Comparison of ENCODE assay signal across 22 cellular contexts in genomic region chr19:2365201-2365970, GRCh38. TPM values are rescaled to one million over a fixed set of nuclear protein-coding genes. Genes with fewer than 3 reads are reported as not detected.
A peak's percentile ranks its signal among the peaks of the same experiment; 100 is the strongest.
DNase-seq lines count a peak whose midpoint lies in the region; ATAC-seq and TF ChIP-seq lines count a peak whose summit lies in the region.
"Had no signal": no experiment of that assay in that cellular context is flagged by ENCODE, and none has a peak within 500 bp of the region (broad histone marks: within the 10 kb centered on the region; RNA-seq: fewer than 3 reads in every experiment).

No MANE protein-coding gene starts in this region.

- H3K36me3 ChIP-seq in A673 (ENCODE audit: insufficient read depth, low read length, poor library complexity, severe bottlenecking) (no peaks in the 10 kb centered on the region), heart right ventricle (no peaks in the 10 kb centered on the region)

- WGBS in heart right ventricle, 2 donors, result 52 to 57% methylated on average over 10 of the region's 10 CpGs

- H3K27ac Mint-ChIP-seq in IgD-negative memory B cell (peak overlapping the region in 2 of 3 donors; percentile 40 to 53), nephron progenitor cell (peak overlapping the region; percentile 30)

- H3K4me1 ChIP-seq in A673 (ENCODE audit: insufficient read depth, low read length, poor library complexity, severe bottlenecking) (no peaks in the 10 kb centered on the region), heart right ventricle (peaks cover 0 to 3% (median 0%) of the 10 kb centered on the region in 9 donors)

- no peak for TF ChIP-seq CTCF in A673 (conservative IDR thresholded peaks at IDR 0.05; ENCODE audit: low read depth, low read length)
- TF ChIP-seq CTCF in nephron progenitor cell (IDR thresholded peaks at IDR 0.05), result no peak
- TF ChIP-seq CTCF in heart right ventricle (IDR thresholded peaks at IDR 0.05), result no peak

- H3K27me3 ChIP-seq in A673 (replicated peaks; ENCODE audit: insufficient read depth, low read depth, low read length, poor library complexity), result peaks cover 5% of the 10 kb centered on the region
- peaks cover 5 to 74% (median 57%) of the 10 kb centered on the region in 7 donors for H3K27me3 ChIP-seq in heart right ventricle

- peak; percentile 45 for DNase-seq in A673 (ENCODE audit: low spot score)
- peak; percentile 60 to 71 for DNase-seq in dermis microvascular lymphatic vessel endothelial cell (ENCODE audit: low read depth in 2 of 2)
- DNase-seq in nephron progenitor cell, result no peak
- no peak for DNase-seq in DMS79 treated with DMSO at 0.1 percent for 48 hours (lab: John Stamatoyannopoulos, UW)
- no peak for DNase-seq in heart right ventricle
- DNase-seq in DMS53 (lab: John Stamatoyannopoulos, UW), result no peak
- DNase-seq in mucosa of gallbladder (ENCODE audit: low spot score), result no peak
- DNase-seq: DMS79, NCI-H1694 treated with DMSO at 0.1 percent for 48 hours, NCI-H2081 treated with DMSO at 0.1 percent for 48 hours, NCI-H446, NCI-H526 treated with DMSO at 0.1 percent for 48 hours, OCI-M1, T-helper 2 cell had no signal

- CTCF ChIA-PET in A673 (lab: Charles Lee), result interaction anchor here (0.6 kb wide), 2 partner anchors 112 to 480 kb away, joined by 3 to 9 read pairs; partner anchors contain the start of gene ABHD17A

- H3K27ac ChIP-seq in A673 (ENCODE audit: low read depth, low read length, poor library complexity, severe bottlenecking) (no peak overlapping the region), heart right ventricle (no peak overlapping the region)
- H3K27ac ChIP-seq: 22Rv1, C4-2B, SK-N-MC had no signal

- no peak overlapping the region for H3K4me3 Mint-ChIP-seq in IgD-negative memory B cell
- peak overlapping the region; percentile 3 for H3K4me3 Mint-ChIP-seq in nephron progenitor cell

- intact Hi-C loops in A673 (cut with micrococcal nuclease; ENCODE audit: unreplicated experiment), result no loop called here
- intact Hi-C loops in heart right ventricle (cut with DNase I), result no loop called here

- H3K36me3 Mint-ChIP-seq in IgD-negative memory B cell (no peaks in the 10 kb centered on the region), nephron progenitor cell (ENCODE audit: low read depth) (no peaks in the 10 kb centered on the region)

- peaks cover 0 to 12% (median 0%) of the 10 kb centered on the region in 3 donors for H3K9me3 Mint-ChIP-seq in IgD-negative memory B cell
- peaks cover 24% of the 10 kb centered on the region for H3K9me3 Mint-ChIP-seq in nephron progenitor cell

- ATAC-seq in heart right ventricle, result no peak
- ATAC-seq: GM12878, Right ventricle myocardium inferior had no signal

- H3K4me3 ChIP-seq in A673 (ENCODE audit: low read depth, low read length, poor library complexity, severe bottlenecking) (no peak overlapping the region), heart right ventricle (no peak overlapping the region)
- H3K4me3 ChIP-seq: GM12878, SK-N-MC had no signal

- POLR2A ChIA-PET in A673 (lab: Charles Lee; ENCODE audit: low non-redundant PET), result interaction anchor here (0.6 to 0.7 kb wide), 2 partner anchors 10 to 107 kb away, joined by 3 to 7 read pairs; no protein-coding TSS in a partner anchor

- H3K9me3 ChIP-seq in A673 (ENCODE audit: low read depth, low read length, poor library complexity, severe bottlenecking), result no peaks in the 10 kb centered on the region
- H3K9me3 ChIP-seq in heart right ventricle, result peaks cover 0 to 14% (median 0%) of the 10 kb centered on the region in 11 donors

- no TSS peak for BruUV-seq in A673 (replicated peaks; lab: Mats Ljungman, UMichigan)

- H3K27me3 Mint-ChIP-seq in IgD-negative memory B cell (peaks cover 14% of the 10 kb centered on the region), nephron progenitor cell (ENCODE audit: low read depth, poor library complexity) (peaks cover 19% of the 10 kb centered on the region)

- H3K4me1 Mint-ChIP-seq in IgD-negative memory B cell (peaks cover 4 to 6% (median 5%) of the 10 kb centered on the region in 3 donors), nephron progenitor cell (peaks cover 19% of the 10 kb centered on the region)

RNA-seq across cellular contexts. Expression of gene TMPRSS9, which starts 5.3 kb away (rescaled TPM):
- total RNA-seq in A673 (2021) (not detected in 2 replicates), dermis microvascular lymphatic vessel endothelial cell (not detected in 2 replicates), heart right ventricle (not detected), mucosa of gallbladder (not detected)
- polyA plus RNA-seq in IgD-negative memory B cell (not detected), heart right ventricle (under 1 TPM in 1 of 2 donors, not detected in 1; 0.01 TPM)
- total RNA-seq: GM12878, HT1080, M059J, Right ventricle myocardium inferior had no signal

RNA-seq across cellular contexts. Expression of gene SPPL2B, which starts 36.9 kb away (rescaled TPM):
- total RNA-seq in A673 (2021) (86.8 and 94.2 TPM in 2 replicates), dermis microvascular lymphatic vessel endothelial cell (13.9 and 25.8 TPM in 2 replicates), heart right ventricle (10 to 100 TPM; 18.7 to 34.1 (median 21.2) TPM), mucosa of gallbladder (148 TPM)
- polyA plus RNA-seq in IgD-negative memory B cell (20.8 TPM), heart right ventricle (10 to 100 TPM; 17.8 to 69.7 TPM)

RNA-seq across cellular contexts. Expression of gene LSM7, which starts 37.0 kb away (rescaled TPM):
- total RNA-seq in A673 (2021) (137 and 152 TPM in 2 replicates), dermis microvascular lymphatic vessel endothelial cell (90.9 and 94.4 TPM in 2 replicates), heart right ventricle (10 to 100 TPM; 29.0 to 48.6 (median 35.2) TPM), mucosa of gallbladder (79.1 TPM)
- polyA plus RNA-seq in IgD-negative memory B cell (308 TPM), heart right ventricle (100 to 1,000 TPM; 209 to 277 TPM)

RNA-seq across cellular contexts. Expression of gene LINGO3, which starts 57.4 kb away (rescaled TPM):
- not detected in 2 replicates for total RNA-seq in A673 (2021)
- polyA plus RNA-seq in IgD-negative memory B cell, result 14.7 TPM
- total RNA-seq in dermis microvascular lymphatic vessel endothelial cell, result not detected in 2 replicates
- total RNA-seq in heart right ventricle, result not detected
- polyA plus RNA-seq in heart right ventricle, result not detected
- total RNA-seq in mucosa of gallbladder, result 0.17 TPM
- total RNA-seq: HT1080, M059J, Right ventricle myocardium inferior had no signal

Comparison
In these comparisons a context has a peak if more than half of its experiments do, and no peak if none do; other contexts are left out.
1. DNase-seq: peak in A673 (single experiment) and dermis microvascular lymphatic vessel endothelial cell (2 of 2); none in nephron progenitor cell (single experiment), DMS79 treated with DMSO at 0.1 percent for 48 hours (single experiment), heart right ventricle (0 of 2), DMS53 (single experiment) and mucosa of gallbladder (single experiment).